Comparison of ENCODE assay signal across 15 cellular contexts in genomic region chr6:170370413-170370812, GRCh38.
DNase-seq lines count a peak whose midpoint lies in the region; ATAC-seq and TF ChIP-seq lines count a peak whose summit lies in the region.
"Had no signal": no experiment of that assay in that cellular context is flagged by ENCODE, and none has a peak within 500 bp of the region (broad histone marks: within the 10 kb centered on the region; RNA-seq: fewer than 3 reads in every experiment).

No MANE protein-coding gene starts in this region.

- H3K27me3 ChIP-seq in Caco-2 (replicated peaks; ENCODE audit: control insufficient read depth, insufficient read depth, low read length), result no peaks in the 10 kb centered on the region
- H3K27me3 ChIP-seq in CD8-positive, alpha-beta T cell (ENCODE audit: insufficient read depth, low read length), result no peaks in the 10 kb centered on the region

- peaks cover 23% of the 10 kb centered on the region for H3K4me1 Mint-ChIP-seq in Caco-2 (ENCODE audit: low read depth, unreplicated experiment)
- peaks cover 9 to 11% of the 10 kb centered on the region in 2 donors for H3K4me1 Mint-ChIP-seq in effector memory CD8-positive, alpha-beta T cell (ENCODE audit: low read depth in 2 of 2)
- H3K4me1 Mint-ChIP-seq in CD8-positive, alpha-beta T cell (ENCODE audit: low read depth), result peaks cover 6% of the 10 kb centered on the region

- no peak overlapping the region for H3K27ac ChIP-seq in CD8-positive, alpha-beta T cell (ENCODE audit: low read depth, low read length)
- H3K27ac ChIP-seq: prostate gland had no signal

- no peaks in the 10 kb centered on the region for H3K27me3 Mint-ChIP-seq in Caco-2 (ENCODE audit: insufficient read depth, unreplicated experiment)
- no peaks in the 10 kb centered on the region for H3K27me3 Mint-ChIP-seq in effector memory CD8-positive, alpha-beta T cell
- H3K27me3 Mint-ChIP-seq in CD8-positive, alpha-beta T cell (ENCODE audit: low read depth), result no peaks in the 10 kb centered on the region

- H3K9me3 ChIP-seq in Caco-2, result no peaks in the 10 kb centered on the region
- H3K9me3 ChIP-seq in CD8-positive, alpha-beta T cell (ENCODE audit: low read length), result no peaks in the 10 kb centered on the region
- H3K9me3 ChIP-seq: prostate gland had no signal

- no peak for TF ChIP-seq CTCF in Caco-2 (IDR thresholded peaks at IDR 0.05; ENCODE audit: insufficient read depth in 1 of 2, low read depth in 1 of 2, low read length in 1 of 2, severe bottlenecking in 1 of 2, unreplicated experiment in 1 of 2)
- no peak for TF ChIP-seq CTCF in CD8-positive, alpha-beta T cell (IDR thresholded peaks at IDR 0.05)

- H3K27ac Mint-ChIP-seq in Caco-2 (ENCODE audit: unreplicated experiment), result peak overlapping the region; percentile 82
- peak overlapping the region; percentile 54 to 73 for H3K27ac Mint-ChIP-seq in effector memory CD8-positive, alpha-beta T cell
- no peak overlapping the region for H3K27ac Mint-ChIP-seq in CD8-positive, alpha-beta T cell

- H3K36me3 Mint-ChIP-seq in Caco-2 (ENCODE audit: insufficient read depth, unreplicated experiment), result peaks cover 12% of the 10 kb centered on the region
- H3K36me3 Mint-ChIP-seq in effector memory CD8-positive, alpha-beta T cell (ENCODE audit: insufficient read depth), result peaks cover 21% of the 10 kb centered on the region
- H3K36me3 Mint-ChIP-seq in CD8-positive, alpha-beta T cell, result peaks cover 63% of the 10 kb centered on the region

- intact Hi-C loops in Caco-2 (cut with micrococcal nuclease; ENCODE audit: unreplicated experiment), result no loop called here
- intact Hi-C loops in CD8-positive, alpha-beta T cell (cut with DNase I, micrococcal nuclease), result no loop called here

- POLR2A ChIA-PET in Caco-2 (lab: Charles Lee), result no interaction called here
- POLR2A ChIA-PET in CD8-positive, alpha-beta T cell (lab: Charles Lee), result no interaction called here

- CTCF ChIA-PET in Caco-2 (lab: Charles Lee), result no interaction called here
- CTCF ChIA-PET in CD8-positive, alpha-beta T cell (lab: Charles Lee), result no interaction called here

- no peaks in the 10 kb centered on the region; the same call in 1 of the 2 replicates for H3K36me3 ChIP-seq in Caco-2 (ENCODE audit: control insufficient read depth, insufficient read depth, low read length)
- peaks cover 6% of the 10 kb centered on the region for H3K36me3 ChIP-seq in CD8-positive, alpha-beta T cell (ENCODE audit: insufficient read depth, low read length)
- H3K36me3 ChIP-seq: prostate gland had no signal

- no peak for DNase-seq in Caco-2
- no peak for DNase-seq in effector memory CD8-positive, alpha-beta T cell
- no peak for DNase-seq in anterior cingulate cortex (lab: John Stamatoyannopoulos, UW)
- DNase-seq in CD8-positive, alpha-beta T cell, result no peak
- DNase-seq in NK-92 (lab: John Stamatoyannopoulos, UW; ENCODE audit: unreplicated experiment), result no peak
- no peak for DNase-seq in kidney glomerular epithelial cell (lab: John Stamatoyannopoulos, UW)
- DNase-seq: C1 segment of cervical spinal cord; caudate nucleus; mesendoderm; NCI-H1092; NCI-H510A treated with DMSO at 0.1 percent for 48 hours; stimulated activated CD4-positive, alpha-beta T cell treated with anti-CD3 and anti-CD28 coated beads, Interleukin-4, amount 100 ng/mL, for 1 hour had no signal

- no peak overlapping the region for H3K4me3 Mint-ChIP-seq in Caco-2 (ENCODE audit: unreplicated experiment)
- no peak overlapping the region for H3K4me3 Mint-ChIP-seq in effector memory CD8-positive, alpha-beta T cell
- no peak overlapping the region for H3K4me3 Mint-ChIP-seq in CD8-positive, alpha-beta T cell

- no peaks in the 10 kb centered on the region for H3K9me3 Mint-ChIP-seq in Caco-2 (ENCODE audit: unreplicated experiment)
- no peaks in the 10 kb centered on the region for H3K9me3 Mint-ChIP-seq in effector memory CD8-positive, alpha-beta T cell
- no peaks in the 10 kb centered on the region for H3K9me3 Mint-ChIP-seq in CD8-positive, alpha-beta T cell

- no peak overlapping the region for H3K4me3 ChIP-seq in Caco-2 (ENCODE audit: low read depth, low read length)
- H3K4me3 ChIP-seq in CD8-positive, alpha-beta T cell (ENCODE audit: low read depth, low read length), result no peak overlapping the region
- H3K4me3 ChIP-seq: prostate gland had no signal

- peaks cover 38% of the 10 kb centered on the region for H3K4me1 ChIP-seq in Caco-2
- H3K4me1 ChIP-seq in CD8-positive, alpha-beta T cell (ENCODE audit: insufficient read depth, low read length), result no peaks in the 10 kb centered on the region
- H3K4me1 ChIP-seq: prostate gland had no signal

- ATAC-seq in GM18861 (IDR thresholded peaks at IDR 0.05; ENCODE audit: unreplicated experiment), result peak; percentile 60
- peak; percentile 56 for ATAC-seq in HG02973 (IDR thresholded peaks at IDR 0.05; ENCODE audit: unreplicated experiment)
- no peak for ATAC-seq in effector memory CD8-positive, alpha-beta T cell (replicated peaks)
- ATAC-seq in CD8-positive, alpha-beta T cell, result no peak

- BruUV-seq in Caco-2 (replicated peaks; lab: Mats Ljungman, UMichigan), result no TSS peak

Comparison
In these comparisons a context has a peak if more than half of its experiments do, and no peak if none do; other contexts are left out.
1. ATAC-seq: peak in GM18861 (single experiment) and HG02973 (single experiment); none in effector memory CD8-positive, alpha-beta T cell (single experiment) and CD8-positive, alpha-beta T cell (single experiment).